ENCODE assay signal across 1 cellular context in the genomic region with DNA sequence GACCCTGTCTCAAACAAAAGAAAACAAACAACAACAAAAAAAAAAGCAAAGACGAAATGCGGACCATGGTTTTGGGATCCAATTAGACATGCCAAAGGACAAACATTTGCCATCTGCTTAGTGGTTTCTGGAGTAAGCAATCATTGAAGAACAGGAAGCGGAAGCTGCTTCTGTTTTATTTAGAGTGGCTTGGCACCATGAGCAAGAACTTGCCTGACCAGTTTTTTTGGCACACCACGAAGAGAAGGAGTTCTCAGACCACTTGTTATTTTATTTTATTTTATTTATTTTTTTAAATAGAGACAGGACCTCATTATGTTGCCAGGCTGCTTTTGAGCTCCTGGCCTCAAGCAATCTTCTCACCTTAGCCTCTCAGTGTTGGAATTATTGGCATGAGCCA.
TF ChIP-seq lines count a peak whose summit lies in the region.

No MANE protein-coding gene starts in this region.

TF ChIP-seq in GM23338, 12 proteins besides CTCF, POLR2A, EP300 and RAD21 (continued from another document):
- TF ChIP-seq, protein P1, sequence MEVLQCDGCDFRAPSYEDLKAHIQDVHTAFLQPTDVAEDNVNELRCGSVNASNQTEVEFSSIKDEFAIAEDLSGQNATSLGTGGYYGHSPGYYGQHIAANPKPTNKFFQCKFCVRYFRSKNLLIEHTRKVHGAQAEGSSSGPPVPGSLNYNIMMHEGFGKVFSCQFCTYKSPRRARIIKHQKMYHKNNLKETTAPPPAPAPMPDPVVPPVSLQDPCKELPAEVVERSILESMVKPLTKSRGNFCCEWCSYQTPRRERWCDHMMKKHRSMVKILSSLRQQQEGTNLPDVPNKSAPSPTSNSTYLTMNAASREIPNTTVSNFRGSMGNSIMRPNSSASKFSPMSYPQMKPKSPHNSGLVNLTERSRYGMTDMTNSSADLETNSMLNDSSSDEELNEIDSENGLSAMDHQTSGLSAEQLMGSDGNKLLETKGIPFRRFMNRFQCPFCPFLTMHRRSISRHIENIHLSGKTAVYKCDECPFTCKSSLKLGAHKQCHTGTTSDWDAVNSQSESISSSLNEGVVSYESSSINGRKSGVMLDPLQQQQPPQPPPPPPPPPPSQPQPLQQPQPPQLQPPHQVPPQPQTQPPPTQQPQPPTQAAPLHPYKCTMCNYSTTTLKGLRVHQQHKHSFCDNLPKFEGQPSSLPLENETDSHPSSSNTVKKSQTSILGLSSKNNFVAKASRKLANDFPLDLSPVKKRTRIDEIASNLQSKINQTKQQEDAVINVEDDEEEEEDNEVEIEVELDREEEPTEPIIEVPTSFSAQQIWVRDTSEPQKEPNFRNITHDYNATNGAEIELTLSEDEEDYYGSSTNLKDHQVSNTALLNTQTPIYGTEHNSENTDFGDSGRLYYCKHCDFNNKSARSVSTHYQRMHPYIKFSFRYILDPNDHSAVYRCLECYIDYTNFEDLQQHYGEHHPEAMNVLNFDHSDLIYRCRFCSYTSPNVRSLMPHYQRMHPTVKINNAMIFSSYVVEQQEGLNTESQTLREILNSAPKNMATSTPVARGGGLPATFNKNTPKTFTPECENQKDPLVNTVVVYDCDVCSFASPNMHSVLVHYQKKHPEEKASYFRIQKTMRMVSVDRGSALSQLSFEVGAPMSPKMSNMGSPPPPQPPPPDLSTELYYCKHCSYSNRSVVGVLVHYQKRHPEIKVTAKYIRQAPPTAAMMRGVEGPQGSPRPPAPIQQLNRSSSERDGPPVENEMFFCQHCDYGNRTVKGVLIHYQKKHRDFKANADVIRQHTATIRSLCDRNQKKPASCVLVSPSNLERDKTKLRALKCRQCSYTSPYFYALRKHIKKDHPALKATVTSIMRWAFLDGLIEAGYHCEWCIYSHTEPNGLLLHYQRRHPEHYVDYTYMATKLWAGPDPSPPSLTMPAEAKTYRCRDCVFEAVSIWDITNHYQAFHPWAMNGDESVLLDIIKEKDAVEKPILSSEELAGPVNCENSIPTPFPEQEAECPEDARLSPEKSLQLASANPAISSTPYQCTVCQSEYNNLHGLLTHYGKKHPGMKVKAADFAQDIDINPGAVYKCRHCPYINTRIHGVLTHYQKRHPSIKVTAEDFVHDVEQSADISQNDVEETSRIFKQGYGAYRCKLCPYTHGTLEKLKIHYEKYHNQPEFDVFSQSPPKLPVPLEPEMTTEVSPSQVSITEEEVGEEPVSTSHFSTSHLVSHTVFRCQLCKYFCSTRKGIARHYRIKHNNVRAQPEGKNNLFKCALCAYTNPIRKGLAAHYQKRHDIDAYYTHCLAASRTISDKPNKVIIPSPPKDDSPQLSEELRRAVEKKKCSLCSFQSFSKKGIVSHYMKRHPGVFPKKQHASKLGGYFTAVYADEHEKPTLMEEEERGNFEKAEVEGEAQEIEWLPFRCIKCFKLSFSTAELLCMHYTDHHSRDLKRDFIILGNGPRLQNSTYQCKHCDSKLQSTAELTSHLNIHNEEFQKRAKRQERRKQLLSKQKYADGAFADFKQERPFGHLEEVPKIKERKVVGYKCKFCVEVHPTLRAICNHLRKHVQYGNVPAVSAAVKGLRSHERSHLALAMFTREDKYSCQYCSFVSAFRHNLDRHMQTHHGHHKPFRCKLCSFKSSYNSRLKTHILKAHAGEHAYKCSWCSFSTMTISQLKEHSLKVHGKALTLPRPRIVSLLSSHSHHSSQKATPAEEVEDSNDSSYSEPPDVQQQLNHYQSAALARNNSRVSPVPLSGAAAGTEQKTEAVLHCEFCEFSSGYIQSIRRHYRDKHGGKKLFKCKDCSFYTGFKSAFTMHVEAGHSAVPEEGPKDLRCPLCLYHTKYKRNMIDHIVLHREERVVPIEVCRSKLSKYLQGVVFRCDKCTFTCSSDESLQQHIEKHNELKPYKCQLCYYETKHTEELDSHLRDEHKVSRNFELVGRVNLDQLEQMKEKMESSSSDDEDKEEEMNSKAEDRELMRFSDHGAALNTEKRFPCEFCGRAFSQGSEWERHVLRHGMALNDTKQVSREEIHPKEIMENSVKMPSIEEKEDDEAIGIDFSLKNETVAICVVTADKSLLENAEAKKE (CRISPR knock-in tag; IDR thresholded peaks at IDR 0.05): no peak
- no peak for TF ChIP-seq CREB1 (CRISPR knock-in tag; IDR thresholded peaks at IDR 0.05; ENCODE audit: low read depth)
- TF ChIP-seq EZH2phosphoT487 (IDR thresholded peaks at IDR 0.05; ENCODE audit: unreplicated experiment): no peak
- TF ChIP-seq, protein P2, sequence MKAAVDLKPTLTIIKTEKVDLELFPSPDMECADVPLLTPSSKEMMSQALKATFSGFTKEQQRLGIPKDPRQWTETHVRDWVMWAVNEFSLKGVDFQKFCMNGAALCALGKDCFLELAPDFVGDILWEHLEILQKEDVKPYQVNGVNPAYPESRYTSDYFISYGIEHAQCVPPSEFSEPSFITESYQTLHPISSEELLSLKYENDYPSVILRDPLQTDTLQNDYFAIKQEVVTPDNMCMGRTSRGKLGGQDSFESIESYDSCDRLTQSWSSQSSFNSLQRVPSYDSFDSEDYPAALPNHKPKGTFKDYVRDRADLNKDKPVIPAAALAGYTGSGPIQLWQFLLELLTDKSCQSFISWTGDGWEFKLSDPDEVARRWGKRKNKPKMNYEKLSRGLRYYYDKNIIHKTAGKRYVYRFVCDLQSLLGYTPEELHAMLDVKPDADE (IDR thresholded peaks at IDR 0.05): no peak
- no peak for TF ChIP-seq ZNF114 (CRISPR knock-in tag; IDR thresholded peaks at IDR 0.05)
- TF ChIP-seq EZH2 (IDR thresholded peaks at IDR 0.05; ENCODE audit: low read depth, unreplicated experiment): no peak
- TF ChIP-seq, protein P3, sequence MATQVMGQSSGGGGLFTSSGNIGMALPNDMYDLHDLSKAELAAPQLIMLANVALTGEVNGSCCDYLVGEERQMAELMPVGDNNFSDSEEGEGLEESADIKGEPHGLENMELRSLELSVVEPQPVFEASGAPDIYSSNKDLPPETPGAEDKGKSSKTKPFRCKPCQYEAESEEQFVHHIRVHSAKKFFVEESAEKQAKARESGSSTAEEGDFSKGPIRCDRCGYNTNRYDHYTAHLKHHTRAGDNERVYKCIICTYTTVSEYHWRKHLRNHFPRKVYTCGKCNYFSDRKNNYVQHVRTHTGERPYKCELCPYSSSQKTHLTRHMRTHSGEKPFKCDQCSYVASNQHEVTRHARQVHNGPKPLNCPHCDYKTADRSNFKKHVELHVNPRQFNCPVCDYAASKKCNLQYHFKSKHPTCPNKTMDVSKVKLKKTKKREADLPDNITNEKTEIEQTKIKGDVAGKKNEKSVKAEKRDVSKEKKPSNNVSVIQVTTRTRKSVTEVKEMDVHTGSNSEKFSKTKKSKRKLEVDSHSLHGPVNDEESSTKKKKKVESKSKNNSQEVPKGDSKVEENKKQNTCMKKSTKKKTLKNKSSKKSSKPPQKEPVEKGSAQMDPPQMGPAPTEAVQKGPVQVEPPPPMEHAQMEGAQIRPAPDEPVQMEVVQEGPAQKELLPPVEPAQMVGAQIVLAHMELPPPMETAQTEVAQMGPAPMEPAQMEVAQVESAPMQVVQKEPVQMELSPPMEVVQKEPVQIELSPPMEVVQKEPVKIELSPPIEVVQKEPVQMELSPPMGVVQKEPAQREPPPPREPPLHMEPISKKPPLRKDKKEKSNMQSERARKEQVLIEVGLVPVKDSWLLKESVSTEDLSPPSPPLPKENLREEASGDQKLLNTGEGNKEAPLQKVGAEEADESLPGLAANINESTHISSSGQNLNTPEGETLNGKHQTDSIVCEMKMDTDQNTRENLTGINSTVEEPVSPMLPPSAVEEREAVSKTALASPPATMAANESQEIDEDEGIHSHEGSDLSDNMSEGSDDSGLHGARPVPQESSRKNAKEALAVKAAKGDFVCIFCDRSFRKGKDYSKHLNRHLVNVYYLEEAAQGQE (IDR thresholded peaks at IDR 0.05; ENCODE audit: unreplicated experiment): no peak
- no peak for TF ChIP-seq NANOG (IDR thresholded peaks at IDR 0.05; ENCODE audit: borderline replicate concordance)
- TF ChIP-seq JUNB (IDR thresholded peaks at IDR 0.05; ENCODE audit: unreplicated experiment): no peak
- TF ChIP-seq ZNF331 (CRISPR knock-in tag; IDR thresholded peaks at IDR 0.05; ENCODE audit: low read depth): no peak
